Comparison of ENCODE assay signal across 25 cellular contexts in the genomic region with DNA sequence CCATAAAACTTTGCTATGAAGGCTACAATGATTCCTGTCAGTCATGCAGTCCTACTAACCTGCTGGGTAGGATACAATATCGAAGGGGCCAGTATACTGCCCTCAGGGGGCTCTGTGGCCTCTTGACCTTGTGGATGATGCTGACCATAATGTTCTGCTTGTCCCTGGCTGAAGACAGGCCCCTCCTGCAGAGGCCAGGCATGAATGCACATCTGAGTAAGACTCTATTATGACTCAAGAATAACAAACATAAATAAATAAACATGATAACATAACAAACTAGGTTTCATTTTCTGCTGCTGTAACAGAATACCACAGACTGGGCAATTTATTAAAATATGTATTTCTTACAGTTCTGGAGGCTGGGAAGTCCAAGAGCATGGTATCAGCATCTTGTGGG. TPM values are rescaled to one million over a fixed set of nuclear protein-coding genes. Genes with fewer than 3 reads are reported as not detected.
"Had no signal": no experiment of that assay in that cellular context is flagged by ENCODE, and none has a peak within 500 bp of the region (broad histone marks: within the 10 kb centered on the region; RNA-seq: fewer than 3 reads in every experiment).

No MANE protein-coding gene starts in this region.

- ATAC-seq: activated CD8-positive, alpha-beta T cell treated with anti-CD3 and anti-CD28 coated beads, Interleukin-2, amount 10 ng/mL, durations not matched to agents 7 days and 5 days had no signal

- H3K4me1 Mint-ChIP-seq: activated naive CD8-positive, alpha-beta T cell treated with anti-CD3 and anti-CD28 coated beads, Interleukin-2, amount 10 ng/mL, durations not matched to agents 7 days and 5 days had no signal

- H3K27me3 ChIP-seq: adrenal gland had no signal

- H3K4me1 ChIP-seq: adrenal gland had no signal

- H3K4me3 ChIP-seq: adrenal gland had no signal

- DNase-seq: activated CD4-positive, alpha-beta T cell treated with anti-CD3 and anti-CD28 coated beads for 48 hours; activated CD4-positive, alpha-beta T cell treated with anti-CD3 and anti-CD28 coated beads, Interleukin-2, amount 50 U/mL, for 4 hours; activated CD4-positive, CD25-positive, alpha-beta regulatory T cell treated with anti-CD3 and anti-CD28 coated beads, Interleukin-2, amount 50 U/mL, for 72 hours; activated CD8-positive, alpha-beta memory T cell treated with anti-CD3 and anti-CD28 coated beads, Interleukin-2, amount 50 U/mL, for 48 hours; activated CD8-positive, alpha-beta T cell treated with anti-CD3 and anti-CD28 coated beads, Interleukin-2, amount 10 ng/mL, durations not matched to agents 7 days and 5 days; activated naive CD4-positive, alpha-beta T cell treated with anti-CD3 and anti-CD28 coated beads, Interleukin-2, amount 50 U/mL, for 16 hours; activated naive CD8-positive, alpha-beta T cell treated with anti-CD3 and anti-CD28 coated beads, Interleukin-2, amount 10 ng/mL, durations not matched to agents 7 days and 5 days; activated T-cell treated with anti-CD3 and anti-CD28 coated beads, Interleukin-2, amount 50 U/mL, for 1 hour; adrenal gland; anterior cingulate cortex; central memory CD4-positive, alpha-beta T cell; NCI-H1092 treated with DMSO at 0.1 percent for 48 hours; NCI-H1417 treated with DMSO at 0.1 percent for 48 hours; NCI-H1694; NCI-H2029; NCI-H2107; NCI-H2171 treated with DMSO at 0.1 percent for 48 hours; NCI-H226; NCI-H526 treated with DMSO at 0.1 percent for 48 hours; NCI-H82; OCI-M1; SHP77 treated with DMSO at 0.1 percent for 48 hours had no signal

- H3K27ac Mint-ChIP-seq: activated CD8-positive, alpha-beta T cell treated with anti-CD3 and anti-CD28 coated beads, Interleukin-2, amount 10 ng/mL, durations not matched to agents 7 days and 5 days; activated naive CD8-positive, alpha-beta T cell treated with anti-CD3 and anti-CD28 coated beads, Interleukin-2, amount 10 ng/mL, durations not matched to agents 7 days and 5 days; T-helper 1 cell treated with Interleukin-12 subunit alpha and Interleukin-12 subunit beta and Interleukin-4 antibody, amounts not matched to agents 30 μg/mL and 1 μg/mL, for 36 hours had no signal

- H3K4me3 Mint-ChIP-seq: activated CD8-positive, alpha-beta T cell treated with anti-CD3 and anti-CD28 coated beads, Interleukin-2, amount 10 ng/mL, durations not matched to agents 7 days and 5 days; activated naive CD8-positive, alpha-beta T cell treated with anti-CD3 and anti-CD28 coated beads, Interleukin-2, amount 10 ng/mL, durations not matched to agents 7 days and 5 days; T-helper 1 cell treated with Interleukin-12 subunit alpha and Interleukin-12 subunit beta and Interleukin-4 antibody, amounts not matched to agents 30 μg/mL and 1 μg/mL, for 36 hours had no signal

- H3K36me3 ChIP-seq: adrenal gland had no signal

- H3K27ac ChIP-seq: adrenal gland had no signal

- H3K9me3 ChIP-seq: adrenal gland had no signal

RNA-seq across cellular contexts. Expression of a gene that starts 44.0 kb away (rescaled TPM):
- total RNA-seq: activated CD8-positive, alpha-beta T cell treated with anti-CD3 and anti-CD28 coated beads, Interleukin-2, amount 10 ng/mL, durations not matched to agents 7 days and 5 days; NCI-H460; SK-MEL-5 had no signal
